In the genomic region with DNA sequence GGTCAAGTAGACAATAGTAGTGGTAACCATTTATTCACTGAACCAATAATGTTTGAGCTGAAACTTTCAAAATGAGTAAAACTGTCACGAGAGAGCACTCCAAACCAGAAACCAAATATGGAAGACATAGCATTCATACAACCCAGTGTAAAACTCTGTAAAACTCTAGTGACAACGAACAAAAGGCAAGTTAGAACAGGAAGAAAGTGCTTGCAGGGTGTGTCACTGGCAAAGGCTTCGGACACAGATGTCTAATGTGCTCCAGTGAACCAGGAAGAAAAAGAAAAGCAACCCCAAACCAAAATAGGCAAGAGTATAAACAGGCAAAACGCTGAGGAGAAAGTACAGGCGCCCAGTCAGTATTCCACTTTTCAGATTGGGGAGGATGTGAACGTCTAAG, we compare ENCODE assay signal across 25 cellular contexts.
DNase-seq lines count a peak whose midpoint lies in the region; ATAC-seq and TF ChIP-seq lines count a peak whose summit lies in the region.
"Had no signal": no experiment of that assay in that cellular context is flagged by ENCODE, and none has a peak within 500 bp of the region (broad histone marks: within the 10 kb centered on the region; RNA-seq: fewer than 3 reads in every experiment).

No MANE protein-coding gene starts in this region.

- H3K4me1 Mint-ChIP-seq in MCF 10A (ENCODE audit: insufficient read depth, unreplicated experiment) (peaks cover 22% of the 10 kb centered on the region), neural progenitor cell (peaks cover 81% of the 10 kb centered on the region)
- H3K4me1 Mint-ChIP-seq in activated CD8-positive, alpha-beta memory T cell treated with anti-CD3 and anti-CD28 coated beads, Interleukin-2, amount 10 ng/mL, durations not matched to agents 7 days and 5 days = no peaks in the 10 kb centered on the region
- H3K4me1 Mint-ChIP-seq in activated CD4-positive, alpha-beta T cell treated with anti-CD3 and anti-CD28 coated beads, Interleukin-2, amount 10 ng/mL, durations not matched to agents 7 days and 5 days = peaks cover 18% of the 10 kb centered on the region

- H3K27me3 ChIP-seq in breast epithelium = no peaks in the 10 kb centered on the region
- peaks cover 50% of the 10 kb centered on the region for H3K27me3 ChIP-seq in neural progenitor cell

- H3K9me3 ChIP-seq in breast epithelium (no peaks in the 10 kb centered on the region), neural progenitor cell (ENCODE audit: low read depth) (no peaks in the 10 kb centered on the region)
- H3K9me3 ChIP-seq: SK-N-SH had no signal

- H3K4me3 ChIP-seq in breast epithelium (no peak overlapping the region), neural progenitor cell (no peak overlapping the region)
- H3K4me3 ChIP-seq: PC-9 had no signal

- H2AFZ ChIP-seq in neural progenitor cell (replicated peaks) = no peak overlapping the region
- H2AFZ ChIP-seq: PC-9 had no signal

- H3K27ac ChIP-seq in breast epithelium (no peak overlapping the region), neural progenitor cell (no peak overlapping the region)
- H3K27ac ChIP-seq: 22Rv1, PC-9 had no signal

- H3K27ac Mint-ChIP-seq in MCF 10A (ENCODE audit: low read depth, unreplicated experiment) = peak overlapping the region; percentile 72
- H3K27ac Mint-ChIP-seq in neural progenitor cell = peak overlapping the region; percentile 65
- H3K27ac Mint-ChIP-seq in activated CD8-positive, alpha-beta memory T cell treated with anti-CD3 and anti-CD28 coated beads, Interleukin-2, amount 10 ng/mL, durations not matched to agents 7 days and 5 days = no peak overlapping the region
- H3K27ac Mint-ChIP-seq in activated CD4-positive, alpha-beta T cell treated with anti-CD3 and anti-CD28 coated beads, Interleukin-2, amount 10 ng/mL, durations not matched to agents 7 days and 5 days = no peak overlapping the region
- H3K27ac Mint-ChIP-seq: CD8-positive, alpha-beta memory T cell; H9; HFFc6 had no signal

- no peaks in the 10 kb centered on the region for H3K27me3 Mint-ChIP-seq in MCF 10A (ENCODE audit: insufficient read depth, unreplicated experiment)
- peaks cover 23% of the 10 kb centered on the region for H3K27me3 Mint-ChIP-seq in neural progenitor cell (ENCODE audit: insufficient read depth, low read depth)
- no peaks in the 10 kb centered on the region for H3K27me3 Mint-ChIP-seq in activated CD8-positive, alpha-beta memory T cell treated with anti-CD3 and anti-CD28 coated beads, Interleukin-2, amount 10 ng/mL, durations not matched to agents 7 days and 5 days
- H3K27me3 Mint-ChIP-seq in activated CD4-positive, alpha-beta T cell treated with anti-CD3 and anti-CD28 coated beads, Interleukin-2, amount 10 ng/mL, durations not matched to agents 7 days and 5 days = no peaks in the 10 kb centered on the region

- H3K4me1 ChIP-seq in breast epithelium = no peaks in the 10 kb centered on the region
- H3K4me1 ChIP-seq in neural progenitor cell = peaks cover 23% of the 10 kb centered on the region

- H3K36me3 ChIP-seq in breast epithelium (no peaks in the 10 kb centered on the region), neural progenitor cell (no peaks in the 10 kb centered on the region)

- H3K4me2 ChIP-seq in neural progenitor cell = no peak overlapping the region
- H3K4me2 ChIP-seq: PC-9, SK-N-SH had no signal

- peaks cover 15% of the 10 kb centered on the region for H3F3A ChIP-seq in neural progenitor cell (ENCODE audit: low read depth)

- H3K9ac ChIP-seq in neural progenitor cell = no peak overlapping the region
- H3K9ac ChIP-seq: SK-N-SH had no signal

- intact Hi-C loops in MCF 10A (cut with micrococcal nuclease) = no loop called here
- intact Hi-C loops in breast epithelium (cut with DNase I; ENCODE audit: low total_unique reads) = no loop called here

- POLR2A ChIA-PET in MCF 10A (lab: Yijun Ruan, JAX) = no interaction called here
- POLR2A ChIA-PET in activated CD4-positive, alpha-beta T cell treated with anti-CD3 and anti-CD28 coated beads, Interleukin-2, amount 10 ng/mL, durations not matched to agents 7 days and 5 days (lab: Charles Lee) = no interaction called here

- CTCF ChIA-PET in MCF 10A (lab: Yijun Ruan, JAX) = no interaction called here
- CTCF ChIA-PET in activated CD8-positive, alpha-beta memory T cell treated with anti-CD3 and anti-CD28 coated beads, Interleukin-2, amount 10 ng/mL, durations not matched to agents 7 days and 5 days (lab: Charles Lee) = no interaction called here
- CTCF ChIA-PET in activated CD4-positive, alpha-beta T cell treated with anti-CD3 and anti-CD28 coated beads, Interleukin-2, amount 10 ng/mL, durations not matched to agents 7 days and 5 days (lab: Charles Lee) = interaction anchor here (0.8 kb wide), 1 partner anchor 40 kb away, joined by 4 read pairs; no protein-coding TSS in a partner anchor

- H3K9me3 Mint-ChIP-seq in MCF 10A (ENCODE audit: unreplicated experiment) (peaks cover 15% of the 10 kb centered on the region), neural progenitor cell (peaks cover 3% of the 10 kb centered on the region)
- H3K9me3 Mint-ChIP-seq in activated CD8-positive, alpha-beta memory T cell treated with anti-CD3 and anti-CD28 coated beads, Interleukin-2, amount 10 ng/mL, durations not matched to agents 7 days and 5 days (ENCODE audit: low read depth) = peaks cover 4% of the 10 kb centered on the region
- peaks cover 2% of the 10 kb centered on the region for H3K9me3 Mint-ChIP-seq in activated CD4-positive, alpha-beta T cell treated with anti-CD3 and anti-CD28 coated beads, Interleukin-2, amount 10 ng/mL, durations not matched to agents 7 days and 5 days
- H3K9me3 Mint-ChIP-seq: H9 had no signal

- peak; percentile 39 for DNase-seq in MCF 10A (ENCODE audit: unreplicated experiment)
- no peak for DNase-seq in breast epithelium (ENCODE audit: low spot score in 2 of 2)
- no peak for DNase-seq in neural progenitor cell (ENCODE audit: low spot score)
- no peak for DNase-seq in activated CD8-positive, alpha-beta memory T cell treated with anti-CD3 and anti-CD28 coated beads, Interleukin-2, amount 10 ng/mL, durations not matched to agents 7 days and 5 days
- DNase-seq in glomerular visceral epithelial cell (ENCODE audit: extremely low spot score) = no peak
- DNase-seq in activated CD4-positive, alpha-beta T cell treated with anti-CD3 and anti-CD28 coated beads, Interleukin-2, amount 10 ng/mL, durations not matched to agents 7 days and 5 days = no peak
- DNase-seq in DMS 273 treated with DMSO at 0.1 percent for 48 hours (lab: John Stamatoyannopoulos, UW) = no peak
- DNase-seq: ACHN; C1 segment of cervical spinal cord; CD8-positive, alpha-beta memory T cell; DMS79; H9; HFFc6; Karpas-422; NCI-H1417 treated with DMSO at 0.1 percent for 48 hours; NCI-H187 treated with DMSO at 0.1 percent for 48 hours; NCI-H2107; NCI-H510A; NCI-H748 treated with DMSO at 0.1 percent for 48 hours; PC-9; RPMI8226; SIG-M5; SK-N-SH had no signal

- peak; percentile 80 for ATAC-seq in esophagus mucosa
- no peak for ATAC-seq in activated CD8-positive, alpha-beta memory T cell treated with anti-CD3 and anti-CD28 coated beads, Interleukin-2, amount 10 ng/mL, durations not matched to agents 7 days and 5 days

- H3K4me3 Mint-ChIP-seq in MCF 10A (ENCODE audit: unreplicated experiment) (no peak overlapping the region), neural progenitor cell (peak overlapping the region; percentile 14)
- H3K4me3 Mint-ChIP-seq in activated CD8-positive, alpha-beta memory T cell treated with anti-CD3 and anti-CD28 coated beads, Interleukin-2, amount 10 ng/mL, durations not matched to agents 7 days and 5 days = no peak overlapping the region
- no peak overlapping the region for H3K4me3 Mint-ChIP-seq in activated CD4-positive, alpha-beta T cell treated with anti-CD3 and anti-CD28 coated beads, Interleukin-2, amount 10 ng/mL, durations not matched to agents 7 days and 5 days
- H3K4me3 Mint-ChIP-seq: CD8-positive, alpha-beta memory T cell; H9; HFFc6 had no signal

- TF ChIP-seq CTCF in MCF 10A (IDR thresholded peaks at IDR 0.05; ENCODE audit: unreplicated experiment) = no peak
- TF ChIP-seq CTCF in breast epithelium (IDR thresholded peaks at IDR 0.05) = no peak
- TF ChIP-seq CTCF in neural progenitor cell (IDR thresholded peaks at IDR 0.05) = no peak

- no peaks in the 10 kb centered on the region for H4K20me1 ChIP-seq in neural progenitor cell (ENCODE audit: low read depth)

- H3K36me3 Mint-ChIP-seq in MCF 10A (ENCODE audit: insufficient read depth, unreplicated experiment) (peaks cover 6% of the 10 kb centered on the region), neural progenitor cell (no peaks in the 10 kb centered on the region)
- H3K36me3 Mint-ChIP-seq in activated CD8-positive, alpha-beta memory T cell treated with anti-CD3 and anti-CD28 coated beads, Interleukin-2, amount 10 ng/mL, durations not matched to agents 7 days and 5 days = no peaks in the 10 kb centered on the region
- no peaks in the 10 kb centered on the region for H3K36me3 Mint-ChIP-seq in activated CD4-positive, alpha-beta T cell treated with anti-CD3 and anti-CD28 coated beads, Interleukin-2, amount 10 ng/mL, durations not matched to agents 7 days and 5 days (ENCODE audit: low read depth)
- H3K36me3 Mint-ChIP-seq: CD8-positive, alpha-beta memory T cell had no signal

- BruUV-seq in MCF 10A (replicated peaks; lab: Mats Ljungman, UMichigan) = no TSS peak

- no peak for TF ChIP-seq POLR2A in breast epithelium (IDR thresholded peaks at IDR 0.05)

- no peaks in the 10 kb centered on the region for H3K79me2 ChIP-seq in neural progenitor cell (ENCODE audit: low read depth)

Comparison
In these comparisons a context has a peak if more than half of its experiments do, and no peak if none do; other contexts are left out.
1. H3K27ac Mint-ChIP-seq: peak in MCF 10A (single experiment) and neural progenitor cell (single experiment); none in activated CD8-positive, alpha-beta memory T cell treated with anti-CD3 and anti-CD28 coated beads, Interleukin-2, amount 10 ng/mL, durations not matched to agents 7 days and 5 days (single experiment) and activated CD4-positive, alpha-beta T cell treated with anti-CD3 and anti-CD28 coated beads, Interleukin-2, amount 10 ng/mL, durations not matched to agents 7 days and 5 days (single experiment).